In the genomic region with DNA sequence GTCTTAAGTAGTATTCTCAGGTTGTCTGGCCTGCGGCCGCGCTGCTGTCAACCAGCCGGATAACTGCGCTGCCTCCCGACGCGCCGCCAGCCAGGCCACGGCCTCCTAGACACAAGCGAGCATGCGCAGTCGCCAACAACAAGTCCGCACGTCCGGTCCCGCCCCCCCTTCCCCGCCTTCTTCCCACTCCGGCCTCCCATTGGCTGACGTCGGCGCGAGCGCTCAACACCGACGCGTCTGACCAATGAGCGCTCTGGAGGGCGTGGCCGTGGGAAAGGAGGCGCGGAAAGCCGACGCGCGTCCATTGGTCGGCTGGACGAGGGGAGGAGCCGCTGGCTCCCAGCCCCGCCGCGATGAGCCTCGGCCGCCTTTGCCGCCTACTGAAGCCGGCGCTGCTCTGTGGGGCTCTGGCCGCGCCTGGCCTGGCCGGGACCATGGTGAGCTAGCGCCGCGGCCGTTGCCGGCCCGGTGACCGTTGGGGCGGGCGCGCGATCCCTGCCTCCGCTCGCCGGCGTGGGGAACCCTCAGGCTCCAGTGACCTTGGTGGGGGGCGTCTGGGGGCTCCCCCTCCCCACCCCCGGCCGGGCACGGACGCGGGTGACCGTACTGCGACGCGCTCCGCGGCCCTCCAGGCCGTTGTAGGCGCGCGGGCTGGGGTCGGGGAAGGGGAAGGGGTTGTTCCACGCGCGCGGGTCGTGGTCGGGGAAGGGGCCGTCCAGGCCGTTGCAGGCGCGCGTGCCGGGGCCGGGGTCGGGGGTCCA, we compare ENCODE assay signal across 8 cellular contexts. TPM values are rescaled to one million over a fixed set of nuclear protein-coding genes. Genes with fewer than 3 reads are reported as not detected.
DNase-seq lines count a peak whose midpoint lies in the region; ATAC-seq and TF ChIP-seq lines count a peak whose summit lies in the region.

A gene with protein sequence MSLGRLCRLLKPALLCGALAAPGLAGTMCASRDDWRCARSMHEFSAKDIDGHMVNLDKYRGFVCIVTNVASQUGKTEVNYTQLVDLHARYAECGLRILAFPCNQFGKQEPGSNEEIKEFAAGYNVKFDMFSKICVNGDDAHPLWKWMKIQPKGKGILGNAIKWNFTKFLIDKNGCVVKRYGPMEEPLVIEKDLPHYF (plus strand): TSS at position 304 of the 761 bp plus-strand sequence. CDS start 50 bp downstream, at position 354.

- H3K27ac ChIP-seq in A673 (ENCODE audit: low read depth, low read length, poor library complexity, severe bottlenecking) (peak within 1 kb of the TSS; percentile 94), VCaP (peak within 1 kb of the TSS; percentile 93), breast epithelium (peak within 1 kb of the TSS; percentile 97), iPS-20b (ENCODE audit: low read length) (peak within 1 kb of the TSS; percentile 57), skin epidermis (peak within 1 kb of the TSS; percentile 67 to 100 (median 98))

- TF ChIP-seq CTCF in A673 (conservative IDR thresholded peaks at IDR 0.05; ENCODE audit: low read depth, low read length): no peak
- no peak for TF ChIP-seq CTCF in VCaP (conservative IDR thresholded peaks at IDR 0.05)
- TF ChIP-seq CTCF in breast epithelium (IDR thresholded peaks at IDR 0.05): no peak

- H3K9me3 ChIP-seq in A673 (ENCODE audit: low read depth, low read length, poor library complexity, severe bottlenecking) (peaks cover 6% of the 10 kb centered on the region), breast epithelium (no peaks in the 10 kb centered on the region), iPS-20b (ENCODE audit: insufficient read depth, low read depth, low read length) (no peaks in the 10 kb centered on the region)

- intact Hi-C loops in A673 (cut with micrococcal nuclease; ENCODE audit: unreplicated experiment) (loop anchor here (10.0 kb wide), 1 partner anchor 79 kb away; the partner anchor contains the start of genes CNN2, RNU6-2 and TMEM259), breast epithelium (cut with DNase I; ENCODE audit: low total_unique reads) (loop anchor here (5.0 kb wide), 1 partner anchor 77 kb away; the partner anchor contains the start of gene CNN2)

- H3K4me3 ChIP-seq in A673 (ENCODE audit: low read depth, low read length, poor library complexity, severe bottlenecking): peak within 1 kb of the TSS; percentile 97
- peak within 1 kb of the TSS; percentile 86 to 92 (median 88) for H3K4me3 ChIP-seq in breast epithelium
- H3K4me3 ChIP-seq in iPS-20b (ENCODE audit: low read length): peak within 1 kb of the TSS; percentile 85
- H3K4me3 ChIP-seq in skin epidermis: peak within 1 kb of the TSS; percentile 70 to 94 (median 85)

- H3K36me3 ChIP-seq in A673 (ENCODE audit: insufficient read depth, low read length, poor library complexity, severe bottlenecking): peaks cover 21% of the 10 kb centered on the region
- peaks cover 12% of the 10 kb centered on the region for H3K36me3 ChIP-seq in breast epithelium
- peaks cover 21% of the 10 kb centered on the region for H3K36me3 ChIP-seq in iPS-20b (ENCODE audit: insufficient read depth, low read depth, low read length)

- peak within 1 kb of the TSS; percentile 86 for H3K9ac ChIP-seq in iPS-20b (ENCODE audit: low read depth, low read length)

- no TSS peak for BruUV-seq in A673 (replicated peaks; lab: Mats Ljungman, UMichigan)

- ATAC-seq in GM18868 (IDR thresholded peaks at IDR 0.05; ENCODE audit: unreplicated experiment): peak; percentile 71
- ATAC-seq in HG03108 (IDR thresholded peaks at IDR 0.05; ENCODE audit: unreplicated experiment): peak; percentile 58

- peak; percentile 72 for TF ChIP-seq POLR2A in breast epithelium (IDR thresholded peaks at IDR 0.05)

- DNase-seq in A673 (ENCODE audit: low spot score): peak; percentile 100
- DNase-seq in NCI-H2196 treated with DMSO at 0.1 percent for 48 hours (lab: John Stamatoyannopoulos, UW; ENCODE audit: unreplicated experiment): peak; percentile 96
- peak; percentile 99 to 100 for DNase-seq in breast epithelium (ENCODE audit: low spot score in 2 of 2)

- no peaks in the 10 kb centered on the region for H3K27me3 ChIP-seq in A673 (replicated peaks; ENCODE audit: insufficient read depth, low read depth, low read length, poor library complexity)
- H3K27me3 ChIP-seq in breast epithelium: no peaks in the 10 kb centered on the region
- H3K27me3 ChIP-seq in iPS-20b (ENCODE audit: insufficient read depth, low read length): no peaks in the 10 kb centered on the region

- POLR2A ChIA-PET in A673 (lab: Charles Lee; ENCODE audit: low non-redundant PET): interaction anchor here (0.8 kb wide), 1 partner anchor 443 kb away, joined by 26 read pairs; no protein-coding TSS in a partner anchor

- peaks cover 30% of the 10 kb centered on the region for H3K4me1 ChIP-seq in A673 (ENCODE audit: insufficient read depth, low read length, poor library complexity, severe bottlenecking)
- peaks cover 16 to 35% of the 10 kb centered on the region in 2 donors for H3K4me1 ChIP-seq in breast epithelium
- peaks cover 5% of the 10 kb centered on the region; the same call in 1 of the 2 replicates for H3K4me1 ChIP-seq in iPS-20b (ENCODE audit: insufficient read depth, low read length)

- CTCF ChIA-PET in A673 (lab: Charles Lee): interaction anchor here (0.6 to 0.9 kb wide), 2 partner anchors 10 to 29 kb away, joined by 6 read pairs; no protein-coding TSS in a partner anchor

RNA-seq across cellular contexts. Expression of the gene that starts here (rescaled TPM):
- total RNA-seq in A673 (2021): 368 and 435 TPM in 2 replicates
- 1,000 to 10,000 TPM in 1 of 3 donors, 100 to 1,000 TPM in 2; 357 to 1,796 (median 492) TPM for total RNA-seq in breast epithelium

Comparison
In these comparisons a context has a peak if more than half of its experiments do, and no peak if none do; other contexts are left out.
1. Peak in every context shown above with its lines: DNase-seq, ATAC-seq, H3K4me3 ChIP-seq and H3K27ac ChIP-seq.